ENCODE assay signal across 10 cellular contexts in the genomic region with DNA sequence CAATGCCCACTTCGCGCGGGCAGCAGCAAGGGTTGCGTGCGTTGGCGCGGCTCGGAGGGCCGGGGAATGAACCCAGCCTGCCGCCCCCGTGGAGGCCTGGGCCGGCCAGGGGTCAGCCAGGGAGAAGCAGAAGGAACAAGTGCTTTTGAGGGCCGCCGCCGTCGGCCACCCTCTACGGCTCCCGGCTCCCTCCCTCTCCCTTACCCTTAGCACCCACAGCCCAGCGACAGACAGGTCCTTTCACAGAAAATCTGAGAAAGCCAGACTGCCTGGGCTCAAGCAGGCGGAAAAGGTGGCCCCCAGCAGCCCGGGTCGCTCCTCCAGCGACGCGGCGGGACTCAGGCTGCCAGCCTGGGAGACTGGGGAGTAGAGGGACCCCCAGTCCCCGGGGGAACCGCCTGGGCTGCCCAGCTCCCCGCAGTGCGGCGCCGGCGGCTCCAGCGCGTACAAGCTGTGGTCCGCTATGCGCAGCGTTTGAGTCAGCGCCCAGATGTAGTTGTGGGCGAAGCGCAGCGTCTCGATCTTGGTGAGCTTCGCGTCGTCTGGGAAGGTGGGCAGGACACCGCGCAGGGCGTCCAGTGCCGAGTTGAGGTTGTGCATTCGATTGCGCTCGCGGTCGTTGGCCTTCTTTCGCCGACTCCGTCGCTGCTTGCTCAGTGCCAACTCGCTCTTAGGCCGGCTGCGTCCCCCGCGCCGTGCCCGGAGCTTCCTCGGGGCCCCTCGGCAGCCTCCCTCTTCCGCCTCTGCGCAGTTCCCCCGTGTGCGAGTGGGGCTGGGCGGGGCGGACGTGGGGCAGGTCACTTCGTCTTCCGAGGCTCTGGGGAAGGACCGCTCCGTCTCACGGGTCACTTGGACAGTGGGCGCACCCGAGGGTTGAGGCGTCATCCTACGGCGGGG. TPM values are rescaled to one million over a fixed set of nuclear protein-coding genes. Genes with fewer than 3 reads are reported as not detected.
DNase-seq lines count a peak whose midpoint lies in the region; ATAC-seq lines count a peak whose summit lies in the region.
"Had no signal": no experiment of that assay in that cellular context is flagged by ENCODE, and none has a peak within 500 bp of the region (broad histone marks: within the 10 kb centered on the region; RNA-seq: fewer than 3 reads in every experiment).

No MANE protein-coding gene starts in this region.

- H3K36me3 Mint-ChIP-seq in activated T-helper 2 cell treated with anti-CD3 and anti-CD28 coated beads, Interferon-gamma antibody, Interleukin-2, Interleukin-4, amounts not matched to agents 10 μg/mL and 5 μg/mL and 100 μg/mL, durations not matched to agents 14 hours and 24 hours and 36 hours (ENCODE audit: low read depth): no peaks in the 10 kb centered on the region

- H3K27me3 ChIP-seq in subcutaneous abdominal adipose tissue (ENCODE audit: control insufficient read depth in 5 of 5, insufficient read depth in 4 of 5, low read length in 5 of 5): peaks cover 71 to 97% (median 84%) of the 10 kb centered on the region in 5 donors

- H3K9me3 Mint-ChIP-seq in activated T-helper 2 cell treated with anti-CD3 and anti-CD28 coated beads, Interferon-gamma antibody, Interleukin-2, Interleukin-4, amounts not matched to agents 10 μg/mL and 5 μg/mL and 100 μg/mL, durations not matched to agents 14 hours and 24 hours and 36 hours: no peaks in the 10 kb centered on the region

- H3K27ac Mint-ChIP-seq in activated T-helper 2 cell treated with anti-CD3 and anti-CD28 coated beads, Interferon-gamma antibody, Interleukin-2, Interleukin-4, amounts not matched to agents 10 μg/mL and 5 μg/mL and 100 μg/mL, durations not matched to agents 14 hours and 24 hours and 36 hours: no peak overlapping the region

- H3K4me3 ChIP-seq in subcutaneous abdominal adipose tissue (ENCODE audit: low read depth in 1 of 5, low read length in 5 of 5): peak overlapping the region in 4 of 5 donors; percentile 39 to 65 (median 46)

- DNase-seq in activated CD4-positive, CD25-positive, alpha-beta regulatory T cell treated with anti-CD3 and anti-CD28 coated beads, Interleukin-2, amount 50 U/mL, for 72 hours: no peak
- DNase-seq in activated T-helper 2 cell treated with anti-CD3 and anti-CD28 coated beads, Interferon-gamma antibody, Interleukin-2, Interleukin-4, amounts not matched to agents 10 μg/mL and 5 μg/mL and 100 μg/mL, durations not matched to agents 14 hours and 24 hours and 36 hours (ENCODE audit: low spot score): no peak
- peak; percentile 26 for DNase-seq in left kidney (ENCODE audit: low read depth, low spot score)
- DNase-seq: HCEC 1CT, NCI-H446 treated with DMSO at 0.1 percent for 48 hours had no signal

- intact Hi-C loops in activated T-helper 2 cell treated with anti-CD3 and anti-CD28 coated beads, Interferon-gamma antibody, Interleukin-2, Interleukin-4, amounts not matched to agents 10 μg/mL and 5 μg/mL and 100 μg/mL, durations not matched to agents 14 hours and 24 hours and 36 hours (cut with micrococcal nuclease): no loop called here

- H3K4me3 Mint-ChIP-seq in activated T-helper 2 cell treated with anti-CD3 and anti-CD28 coated beads, Interferon-gamma antibody, Interleukin-2, Interleukin-4, amounts not matched to agents 10 μg/mL and 5 μg/mL and 100 μg/mL, durations not matched to agents 14 hours and 24 hours and 36 hours (ENCODE audit: low read depth): peak overlapping the region; percentile 39

- peaks cover 84% of the 10 kb centered on the region for H3K27me3 Mint-ChIP-seq in activated T-helper 2 cell treated with anti-CD3 and anti-CD28 coated beads, Interferon-gamma antibody, Interleukin-2, Interleukin-4, amounts not matched to agents 10 μg/mL and 5 μg/mL and 100 μg/mL, durations not matched to agents 14 hours and 24 hours and 36 hours (ENCODE audit: low read depth)

- H3K4me1 Mint-ChIP-seq in activated T-helper 2 cell treated with anti-CD3 and anti-CD28 coated beads, Interferon-gamma antibody, Interleukin-2, Interleukin-4, amounts not matched to agents 10 μg/mL and 5 μg/mL and 100 μg/mL, durations not matched to agents 14 hours and 24 hours and 36 hours (ENCODE audit: low read depth): peaks cover 7% of the 10 kb centered on the region

- peaks cover 0 to 36% (median 28%) of the 10 kb centered on the region in 5 donors for H3K4me1 ChIP-seq in subcutaneous abdominal adipose tissue (ENCODE audit: control insufficient read depth in 5 of 5, insufficient read depth in 5 of 5, low read length in 5 of 5)

- H3K9ac ChIP-seq in subcutaneous abdominal adipose tissue (ENCODE audit: low read length in 5 of 5): no peak overlapping the region

- ATAC-seq in activated CD4-positive, CD25-positive, alpha-beta regulatory T cell treated with anti-CD3 and anti-CD28 coated beads, Interleukin-2, amount 50 U/mL, for 24 hours: peak; percentile 42 to 53
- ATAC-seq in GM18858 (IDR thresholded peaks at IDR 0.05; ENCODE audit: unreplicated experiment) (no peak), GM18520 (IDR thresholded peaks at IDR 0.05; ENCODE audit: unreplicated experiment) (no peak), HG03354 (IDR thresholded peaks at IDR 0.05; ENCODE audit: poor library complexity, severe bottlenecking, unreplicated experiment) (no peak)

- no peak overlapping the region for H3K27ac ChIP-seq in subcutaneous abdominal adipose tissue (ENCODE audit: low read depth, low read length)

- H3K9me3 ChIP-seq in subcutaneous abdominal adipose tissue (ENCODE audit: control insufficient read depth in 5 of 5, low read length in 5 of 5): peaks cover 0 to 2% (median 0%) of the 10 kb centered on the region in 5 donors

- H3K36me3 ChIP-seq in subcutaneous abdominal adipose tissue (ENCODE audit: control insufficient read depth in 5 of 5, insufficient read depth in 5 of 5, low read length in 5 of 5): no peaks in the 10 kb centered on the region

RNA-seq across cellular contexts. Expression of gene NEUROG3, which starts 0.8 kb away (rescaled TPM):
- not detected in 2 replicates for total RNA-seq in activated T-helper 2 cell treated with anti-CD3 and anti-CD28 coated beads, Interferon-gamma antibody, Interleukin-2, Interleukin-4, amounts not matched to agents 10 μg/mL and 5 μg/mL and 100 μg/mL, durations not matched to agents 14 hours and 24 hours and 36 hours

RNA-seq across cellular contexts. Expression of gene FAM241B, which starts 57.6 kb away (rescaled TPM):
- total RNA-seq in activated T-helper 2 cell treated with anti-CD3 and anti-CD28 coated beads, Interferon-gamma antibody, Interleukin-2, Interleukin-4, amounts not matched to agents 10 μg/mL and 5 μg/mL and 100 μg/mL, durations not matched to agents 14 hours and 24 hours and 36 hours: 9.3 and 12.1 TPM in 2 replicates

Comparison
In these comparisons a context has a peak if more than half of its experiments do, and no peak if none do; other contexts are left out.
1. ATAC-seq: peak in activated CD4-positive, CD25-positive, alpha-beta regulatory T cell treated with anti-CD3 and anti-CD28 coated beads, Interleukin-2, amount 50 U/mL, for 24 hours (2 of 2); none in GM18858 (single experiment), GM18520 (single experiment) and HG03354 (single experiment).